ENCODE assay signal across 1 cellular context in the genomic region with DNA sequence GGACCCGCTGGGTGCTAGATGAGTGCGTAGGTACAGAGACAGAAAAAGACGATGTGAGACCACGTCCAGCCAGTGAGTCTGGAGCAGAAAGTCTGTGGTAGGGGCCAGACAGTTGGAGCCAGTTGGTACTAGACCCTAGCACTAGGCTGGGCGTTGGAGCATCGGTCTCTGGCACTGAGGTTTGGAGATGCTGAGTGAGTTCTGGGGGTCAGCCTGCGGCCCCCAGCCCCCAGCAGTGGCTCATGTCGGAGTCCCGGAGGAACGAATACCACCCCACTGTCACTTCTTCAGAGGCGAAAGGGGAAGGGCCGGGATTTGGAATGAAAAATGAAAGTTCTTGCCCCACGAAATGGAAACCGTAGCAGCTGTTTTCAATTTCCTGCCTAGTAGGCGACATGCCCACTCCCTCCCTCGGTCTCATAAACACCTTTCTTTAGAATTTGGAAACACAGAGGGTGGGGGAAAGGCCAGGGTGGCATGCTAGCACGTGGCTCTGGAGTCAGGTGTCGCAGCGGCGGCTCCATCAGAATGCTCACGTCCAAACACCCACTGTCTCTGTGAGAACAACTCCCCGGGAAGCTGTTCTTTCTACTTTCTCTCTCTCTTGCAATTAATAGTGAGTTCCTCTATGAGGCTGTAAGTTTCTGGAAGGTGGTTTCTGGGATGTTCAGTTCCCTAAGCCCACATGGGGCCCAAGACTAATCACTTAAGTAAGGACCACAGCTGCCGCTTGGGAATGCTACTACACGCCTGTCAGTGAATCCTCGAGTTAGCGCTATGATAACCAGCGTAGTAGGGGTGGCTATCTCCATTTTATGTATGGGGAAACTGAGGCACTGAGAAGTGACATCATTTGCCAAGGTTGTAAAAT.
TF ChIP-seq lines count a peak whose summit lies in the region.

No MANE protein-coding gene starts in this region.

TF ChIP-seq in GM12878, 131 proteins besides CTCF, POLR2A, EP300 and RAD21 (continued from another document and continues in another):
- no peak for TF ChIP-seq ASH2L (IDR thresholded peaks at IDR 0.05; ENCODE audit: borderline replicate concordance, low read depth)
- TF ChIP-seq ZNF217 (IDR thresholded peaks at IDR 0.05): 0 out of 2 replicates have a peak, but pooled peaks have one; percentile 22
- TF ChIP-seq WRNIP1 (IDR thresholded peaks at IDR 0.05; ENCODE audit: borderline replicate concordance, low read depth, low read length): 0 out of 2 replicates have a peak, but pooled peaks have one; percentile 62
- no peak for TF ChIP-seq ATF7 (IDR thresholded peaks at IDR 0.05; ENCODE audit: low read depth)
- TF ChIP-seq MYB (IDR thresholded peaks at IDR 0.05; ENCODE audit: borderline replicate concordance, low read depth, low read length): no peak
- TF ChIP-seq IRF4 (IDR thresholded peaks at IDR 0.05; ENCODE audit: low read depth, low read length): no peak
- TF ChIP-seq, protein P1, sequence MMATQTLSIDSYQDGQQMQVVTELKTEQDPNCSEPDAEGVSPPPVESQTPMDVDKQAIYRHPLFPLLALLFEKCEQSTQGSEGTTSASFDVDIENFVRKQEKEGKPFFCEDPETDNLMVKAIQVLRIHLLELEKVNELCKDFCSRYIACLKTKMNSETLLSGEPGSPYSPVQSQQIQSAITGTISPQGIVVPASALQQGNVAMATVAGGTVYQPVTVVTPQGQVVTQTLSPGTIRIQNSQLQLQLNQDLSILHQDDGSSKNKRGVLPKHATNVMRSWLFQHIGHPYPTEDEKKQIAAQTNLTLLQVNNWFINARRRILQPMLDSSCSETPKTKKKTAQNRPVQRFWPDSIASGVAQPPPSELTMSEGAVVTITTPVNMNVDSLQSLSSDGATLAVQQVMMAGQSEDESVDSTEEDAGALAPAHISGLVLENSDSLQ (IDR thresholded peaks at IDR 0.05): peak; percentile 41; the same call in 1 of the 2 replicates
- TF ChIP-seq, protein P2, sequence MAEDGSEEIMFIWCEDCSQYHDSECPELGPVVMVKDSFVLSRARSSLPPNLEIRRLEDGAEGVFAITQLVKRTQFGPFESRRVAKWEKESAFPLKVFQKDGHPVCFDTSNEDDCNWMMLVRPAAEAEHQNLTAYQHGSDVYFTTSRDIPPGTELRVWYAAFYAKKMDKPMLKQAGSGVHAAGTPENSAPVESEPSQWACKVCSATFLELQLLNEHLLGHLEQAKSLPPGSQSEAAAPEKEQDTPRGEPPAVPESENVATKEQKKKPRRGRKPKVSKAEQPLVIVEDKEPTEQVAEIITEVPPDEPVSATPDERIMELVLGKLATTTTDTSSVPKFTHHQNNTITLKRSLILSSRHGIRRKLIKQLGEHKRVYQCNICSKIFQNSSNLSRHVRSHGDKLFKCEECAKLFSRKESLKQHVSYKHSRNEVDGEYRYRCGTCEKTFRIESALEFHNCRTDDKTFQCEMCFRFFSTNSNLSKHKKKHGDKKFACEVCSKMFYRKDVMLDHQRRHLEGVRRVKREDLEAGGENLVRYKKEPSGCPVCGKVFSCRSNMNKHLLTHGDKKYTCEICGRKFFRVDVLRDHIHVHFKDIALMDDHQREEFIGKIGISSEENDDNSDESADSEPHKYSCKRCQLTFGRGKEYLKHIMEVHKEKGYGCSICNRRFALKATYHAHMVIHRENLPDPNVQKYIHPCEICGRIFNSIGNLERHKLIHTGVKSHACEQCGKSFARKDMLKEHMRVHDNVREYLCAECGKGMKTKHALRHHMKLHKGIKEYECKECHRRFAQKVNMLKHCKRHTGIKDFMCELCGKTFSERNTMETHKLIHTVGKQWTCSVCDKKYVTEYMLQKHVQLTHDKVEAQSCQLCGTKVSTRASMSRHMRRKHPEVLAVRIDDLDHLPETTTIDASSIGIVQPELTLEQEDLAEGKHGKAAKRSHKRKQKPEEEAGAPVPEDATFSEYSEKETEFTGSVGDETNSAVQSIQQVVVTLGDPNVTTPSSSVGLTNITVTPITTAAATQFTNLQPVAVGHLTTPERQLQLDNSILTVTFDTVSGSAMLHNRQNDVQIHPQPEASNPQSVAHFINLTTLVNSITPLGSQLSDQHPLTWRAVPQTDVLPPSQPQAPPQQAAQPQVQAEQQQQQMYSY (CRISPR knock-in tag; IDR thresholded peaks at IDR 0.05): no peak
- TF ChIP-seq RELA (IDR thresholded peaks at IDR 0.05; ENCODE audit: borderline replicate concordance, partially characterized antibody): no peak
- TF ChIP-seq MEF2B (IDR thresholded peaks at IDR 0.05; ENCODE audit: partially characterized antibody, poor library complexity, severe bottlenecking): peak; percentile 41
- TF ChIP-seq, protein P3, sequence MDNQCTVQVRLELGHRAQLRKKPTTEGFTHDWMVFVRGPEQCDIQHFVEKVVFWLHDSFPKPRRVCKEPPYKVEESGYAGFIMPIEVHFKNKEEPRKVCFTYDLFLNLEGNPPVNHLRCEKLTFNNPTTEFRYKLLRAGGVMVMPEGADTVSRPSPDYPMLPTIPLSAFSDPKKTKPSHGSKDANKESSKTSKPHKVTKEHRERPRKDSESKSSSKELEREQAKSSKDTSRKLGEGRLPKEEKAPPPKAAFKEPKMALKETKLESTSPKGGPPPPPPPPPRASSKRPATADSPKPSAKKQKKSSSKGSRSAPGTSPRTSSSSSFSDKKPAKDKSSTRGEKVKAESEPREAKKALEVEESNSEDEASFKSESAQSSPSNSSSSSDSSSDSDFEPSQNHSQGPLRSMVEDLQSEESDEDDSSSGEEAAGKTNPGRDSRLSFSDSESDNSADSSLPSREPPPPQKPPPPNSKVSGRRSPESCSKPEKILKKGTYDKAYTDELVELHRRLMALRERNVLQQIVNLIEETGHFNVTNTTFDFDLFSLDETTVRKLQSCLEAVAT (IDR thresholded peaks at IDR 0.05): 0 out of 2 replicates have a peak, but pooled peaks have one; percentile 58
- TF ChIP-seq FOXM1 (IDR thresholded peaks at IDR 0.05; ENCODE audit: low read depth, low read length): no peak
- TF ChIP-seq, protein P4, sequence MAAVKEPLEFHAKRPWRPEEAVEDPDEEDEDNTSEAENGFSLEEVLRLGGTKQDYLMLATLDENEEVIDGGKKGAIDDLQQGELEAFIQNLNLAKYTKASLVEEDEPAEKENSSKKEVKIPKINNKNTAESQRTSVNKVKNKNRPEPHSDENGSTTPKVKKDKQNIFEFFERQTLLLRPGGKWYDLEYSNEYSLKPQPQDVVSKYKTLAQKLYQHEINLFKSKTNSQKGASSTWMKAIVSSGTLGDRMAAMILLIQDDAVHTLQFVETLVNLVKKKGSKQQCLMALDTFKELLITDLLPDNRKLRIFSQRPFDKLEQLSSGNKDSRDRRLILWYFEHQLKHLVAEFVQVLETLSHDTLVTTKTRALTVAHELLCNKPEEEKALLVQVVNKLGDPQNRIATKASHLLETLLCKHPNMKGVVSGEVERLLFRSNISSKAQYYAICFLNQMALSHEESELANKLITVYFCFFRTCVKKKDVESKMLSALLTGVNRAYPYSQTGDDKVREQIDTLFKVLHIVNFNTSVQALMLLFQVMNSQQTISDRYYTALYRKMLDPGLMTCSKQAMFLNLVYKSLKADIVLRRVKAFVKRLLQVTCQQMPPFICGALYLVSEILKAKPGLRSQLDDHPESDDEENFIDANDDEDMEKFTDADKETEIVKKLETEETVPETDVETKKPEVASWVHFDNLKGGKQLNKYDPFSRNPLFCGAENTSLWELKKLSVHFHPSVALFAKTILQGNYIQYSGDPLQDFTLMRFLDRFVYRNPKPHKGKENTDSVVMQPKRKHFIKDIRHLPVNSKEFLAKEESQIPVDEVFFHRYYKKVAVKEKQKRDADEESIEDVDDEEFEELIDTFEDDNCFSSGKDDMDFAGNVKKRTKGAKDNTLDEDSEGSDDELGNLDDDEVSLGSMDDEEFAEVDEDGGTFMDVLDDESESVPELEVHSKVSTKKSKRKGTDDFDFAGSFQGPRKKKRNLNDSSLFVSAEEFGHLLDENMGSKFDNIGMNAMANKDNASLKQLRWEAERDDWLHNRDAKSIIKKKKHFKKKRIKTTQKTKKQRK (IDR thresholded peaks at IDR 0.05; ENCODE audit: low read depth, low read length): no peak
- TF ChIP-seq EGR1 (IDR thresholded peaks at IDR 0.05; ENCODE audit: borderline replicate concordance in 1 of 2, low read depth in 2 of 2, low read length in 2 of 2): 0 out of 3 replicates have a peak, but pooled peaks of 1 of the 2 experiments have one; percentile 7
- no peak for TF ChIP-seq CHD4 (IDR thresholded peaks at IDR 0.05)
- TF ChIP-seq NFIC (IDR thresholded peaks at IDR 0.05; ENCODE audit: low read depth, low read length): no peak
- TF ChIP-seq, protein P5, sequence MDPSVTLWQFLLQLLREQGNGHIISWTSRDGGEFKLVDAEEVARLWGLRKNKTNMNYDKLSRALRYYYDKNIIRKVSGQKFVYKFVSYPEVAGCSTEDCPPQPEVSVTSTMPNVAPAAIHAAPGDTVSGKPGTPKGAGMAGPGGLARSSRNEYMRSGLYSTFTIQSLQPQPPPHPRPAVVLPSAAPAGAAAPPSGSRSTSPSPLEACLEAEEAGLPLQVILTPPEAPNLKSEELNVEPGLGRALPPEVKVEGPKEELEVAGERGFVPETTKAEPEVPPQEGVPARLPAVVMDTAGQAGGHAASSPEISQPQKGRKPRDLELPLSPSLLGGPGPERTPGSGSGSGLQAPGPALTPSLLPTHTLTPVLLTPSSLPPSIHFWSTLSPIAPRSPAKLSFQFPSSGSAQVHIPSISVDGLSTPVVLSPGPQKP (IDR thresholded peaks at IDR 0.05; ENCODE audit: low read depth, low read length): no peak
- TF ChIP-seq, protein P6, sequence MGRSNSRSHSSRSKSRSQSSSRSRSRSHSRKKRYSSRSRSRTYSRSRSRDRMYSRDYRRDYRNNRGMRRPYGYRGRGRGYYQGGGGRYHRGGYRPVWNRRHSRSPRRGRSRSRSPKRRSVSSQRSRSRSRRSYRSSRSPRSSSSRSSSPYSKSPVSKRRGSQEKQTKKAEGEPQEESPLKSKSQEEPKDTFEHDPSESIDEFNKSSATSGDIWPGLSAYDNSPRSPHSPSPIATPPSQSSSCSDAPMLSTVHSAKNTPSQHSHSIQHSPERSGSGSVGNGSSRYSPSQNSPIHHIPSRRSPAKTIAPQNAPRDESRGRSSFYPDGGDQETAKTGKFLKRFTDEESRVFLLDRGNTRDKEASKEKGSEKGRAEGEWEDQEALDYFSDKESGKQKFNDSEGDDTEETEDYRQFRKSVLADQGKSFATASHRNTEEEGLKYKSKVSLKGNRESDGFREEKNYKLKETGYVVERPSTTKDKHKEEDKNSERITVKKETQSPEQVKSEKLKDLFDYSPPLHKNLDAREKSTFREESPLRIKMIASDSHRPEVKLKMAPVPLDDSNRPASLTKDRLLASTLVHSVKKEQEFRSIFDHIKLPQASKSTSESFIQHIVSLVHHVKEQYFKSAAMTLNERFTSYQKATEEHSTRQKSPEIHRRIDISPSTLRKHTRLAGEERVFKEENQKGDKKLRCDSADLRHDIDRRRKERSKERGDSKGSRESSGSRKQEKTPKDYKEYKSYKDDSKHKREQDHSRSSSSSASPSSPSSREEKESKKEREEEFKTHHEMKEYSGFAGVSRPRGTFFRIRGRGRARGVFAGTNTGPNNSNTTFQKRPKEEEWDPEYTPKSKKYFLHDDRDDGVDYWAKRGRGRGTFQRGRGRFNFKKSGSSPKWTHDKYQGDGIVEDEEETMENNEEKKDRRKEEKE (IDR thresholded peaks at IDR 0.05): no peak
- TF ChIP-seq CREM (IDR thresholded peaks at IDR 0.05; ENCODE audit: low read depth): peak; percentile 47
- peak; percentile 89 for TF ChIP-seq RAD51 (IDR thresholded peaks at IDR 0.05)
- no peak for TF ChIP-seq HDGF (IDR thresholded peaks at IDR 0.05)
- TF ChIP-seq, protein P7, sequence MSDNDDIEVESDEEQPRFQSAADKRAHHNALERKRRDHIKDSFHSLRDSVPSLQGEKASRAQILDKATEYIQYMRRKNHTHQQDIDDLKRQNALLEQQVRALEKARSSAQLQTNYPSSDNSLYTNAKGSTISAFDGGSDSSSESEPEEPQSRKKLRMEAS (IDR thresholded peaks at IDR 0.05; ENCODE audit: low read depth, low read length): peak; percentile 86
- TF ChIP-seq, protein P8, sequence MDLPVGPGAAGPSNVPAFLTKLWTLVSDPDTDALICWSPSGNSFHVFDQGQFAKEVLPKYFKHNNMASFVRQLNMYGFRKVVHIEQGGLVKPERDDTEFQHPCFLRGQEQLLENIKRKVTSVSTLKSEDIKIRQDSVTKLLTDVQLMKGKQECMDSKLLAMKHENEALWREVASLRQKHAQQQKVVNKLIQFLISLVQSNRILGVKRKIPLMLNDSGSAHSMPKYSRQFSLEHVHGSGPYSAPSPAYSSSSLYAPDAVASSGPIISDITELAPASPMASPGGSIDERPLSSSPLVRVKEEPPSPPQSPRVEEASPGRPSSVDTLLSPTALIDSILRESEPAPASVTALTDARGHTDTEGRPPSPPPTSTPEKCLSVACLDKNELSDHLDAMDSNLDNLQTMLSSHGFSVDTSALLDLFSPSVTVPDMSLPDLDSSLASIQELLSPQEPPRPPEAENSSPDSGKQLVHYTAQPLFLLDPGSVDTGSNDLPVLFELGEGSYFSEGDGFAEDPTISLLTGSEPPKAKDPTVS (IDR thresholded peaks at IDR 0.05; ENCODE audit: low read depth, low read length): no peak
- TF ChIP-seq HDAC2 (IDR thresholded peaks at IDR 0.05): no peak
- TF ChIP-seq BMI1 (IDR thresholded peaks at IDR 0.05; ENCODE audit: borderline replicate concordance): no peak
- TF ChIP-seq SPI1 (IDR thresholded peaks at IDR 0.05; ENCODE audit: borderline replicate concordance, insufficient read depth, low read depth, low read length): peak; percentile 51
- TF ChIP-seq, protein P9, sequence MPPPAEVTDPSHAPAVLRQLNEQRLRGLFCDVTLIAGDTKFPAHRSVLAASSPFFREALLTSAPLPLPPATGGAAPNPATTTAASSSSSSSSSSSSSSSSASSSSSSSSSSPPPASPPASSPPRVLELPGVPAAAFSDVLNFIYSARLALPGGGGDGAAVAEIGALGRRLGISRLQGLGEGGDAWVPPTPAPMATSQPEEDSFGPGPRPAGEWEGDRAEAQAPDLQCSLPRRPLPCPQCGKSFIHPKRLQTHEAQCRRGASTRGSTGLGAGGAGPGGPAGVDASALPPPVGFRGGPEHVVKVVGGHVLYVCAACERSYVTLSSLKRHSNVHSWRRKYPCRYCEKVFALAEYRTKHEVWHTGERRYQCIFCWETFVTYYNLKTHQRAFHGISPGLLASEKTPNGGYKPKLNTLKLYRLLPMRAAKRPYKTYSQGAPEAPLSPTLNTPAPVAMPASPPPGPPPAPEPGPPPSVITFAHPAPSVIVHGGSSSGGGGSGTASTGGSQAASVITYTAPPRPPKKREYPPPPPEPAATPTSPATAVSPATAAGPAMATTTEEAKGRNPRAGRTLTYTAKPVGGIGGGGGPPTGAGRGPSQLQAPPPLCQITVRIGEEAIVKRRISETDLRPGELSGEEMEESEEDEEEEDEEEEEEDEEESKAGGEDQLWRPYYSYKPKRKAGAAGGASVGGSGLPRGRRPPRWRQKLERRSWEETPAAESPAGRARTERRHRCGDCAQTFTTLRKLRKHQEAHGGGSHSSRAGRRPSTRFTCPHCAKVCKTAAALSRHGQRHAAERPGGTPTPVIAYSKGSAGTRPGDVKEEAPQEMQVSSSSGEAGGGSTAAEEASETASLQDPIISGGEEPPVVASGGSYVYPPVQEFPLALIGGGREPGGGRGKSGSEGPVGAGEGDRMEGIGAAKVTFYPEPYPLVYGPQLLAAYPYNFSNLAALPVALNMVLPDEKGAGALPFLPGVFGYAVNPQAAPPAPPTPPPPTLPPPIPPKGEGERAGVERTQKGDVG (CRISPR knock-in tag; IDR thresholded peaks at IDR 0.05): no peak
- no peak for TF ChIP-seq SRF (IDR thresholded peaks at IDR 0.05; ENCODE audit: low read depth in 2 of 2, low read length in 2 of 2)
- TF ChIP-seq, protein P10, sequence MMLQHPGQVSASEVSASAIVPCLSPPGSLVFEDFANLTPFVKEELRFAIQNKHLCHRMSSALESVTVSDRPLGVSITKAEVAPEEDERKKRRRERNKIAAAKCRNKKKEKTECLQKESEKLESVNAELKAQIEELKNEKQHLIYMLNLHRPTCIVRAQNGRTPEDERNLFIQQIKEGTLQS (IDR thresholded peaks at IDR 0.05; ENCODE audit: borderline replicate concordance, extremely low read depth, low read depth, low read length): no peak
